Comparison of ENCODE assay signal across 19 cellular contexts in the genomic region with DNA sequence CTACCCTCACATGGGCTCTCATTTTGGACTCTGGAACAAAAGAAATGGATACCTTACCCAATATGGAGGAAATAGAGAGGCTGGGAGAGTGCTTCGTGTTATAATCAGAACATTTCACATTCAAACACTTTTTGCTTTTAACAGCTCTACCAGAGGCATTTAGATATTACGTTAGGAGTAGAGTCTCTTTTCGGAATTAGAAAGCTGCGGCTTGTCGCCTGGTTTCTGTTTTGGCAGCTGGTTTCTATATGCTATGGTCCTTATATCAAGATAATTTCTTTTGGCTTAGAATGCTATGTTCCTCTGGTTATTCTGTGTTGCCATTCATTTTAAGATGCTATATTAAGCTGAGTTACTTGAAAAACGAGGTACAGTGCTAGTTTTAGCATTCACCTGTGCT.
A peak's percentile ranks its signal among the peaks of the same experiment; 100 is the strongest.
DNase-seq lines count a peak whose midpoint lies in the region; ATAC-seq, FAIRE-seq and TF ChIP-seq lines count a peak whose summit lies in the region.
"Had no signal": no experiment of that assay in that cellular context is flagged by ENCODE, and none has a peak within 500 bp of the region (broad histone marks: within the 10 kb centered on the region; RNA-seq: fewer than 3 reads in every experiment).

No MANE protein-coding gene starts in this region.

- CTCF ChIA-PET in mammary epithelial cell (lab: Charles Lee; ENCODE audit: low non-redundant PET) (no interaction called here), H1 (lab: Charles Lee; ENCODE audit: partially characterized antibody) (interaction anchor here (0.8 kb wide), 1 partner anchor 314 kb away, joined by 3 read pairs; no protein-coding TSS in a partner anchor)

- no peak overlapping the region for H3K9ac ChIP-seq in mammary epithelial cell (ENCODE audit: insufficient read depth, low read length)
- no peak overlapping the region for H3K9ac ChIP-seq in H1 (replicated peaks in 1 of 4; ENCODE audit: extremely low read depth in 1 of 4, low read depth in 3 of 4, low read length in 3 of 4)

- TF ChIP-seq POLR2A in breast epithelium (IDR thresholded peaks at IDR 0.05): no peak
- TF ChIP-seq POLR2A in H1 (IDR thresholded peaks at IDR 0.05; ENCODE audit: control extremely low read depth in 1 of 2, low read depth in 2 of 2, low read length in 2 of 2): no peak

- H3K36me3 ChIP-seq in mammary epithelial cell (ENCODE audit: insufficient read depth, low read length) (no peaks in the 10 kb centered on the region), breast epithelium (no peaks in the 10 kb centered on the region), WERI-Rb-1 (no peaks in the 10 kb centered on the region), H1 (ENCODE audit: control insufficient read depth in 2 of 4, insufficient read depth in 4 of 4, low read length in 3 of 4) (no peaks in the 10 kb centered on the region)
- H3K36me3 ChIP-seq: BE2C had no signal

- in situ Hi-C loops in mammary epithelial cell (cut with MboI; ENCODE audit: low sequenced_read_pairs in 2 of 2): no loop called here

- H3K18ac ChIP-seq in H1 (ENCODE audit: extremely low read depth, low read length): no peak overlapping the region

- no peak for FAIRE-seq in H1 (lab: Jason Lieb, UNC)
- FAIRE-seq: A204.1, GM12892, GM18507 had no signal

- H3K27ac ChIP-seq in mammary epithelial cell (ENCODE audit: insufficient read depth, low read depth, low read length) (no peak overlapping the region), breast epithelium (no peak overlapping the region), WERI-Rb-1 (peak overlapping the region; percentile 56), H1 (ENCODE audit: low read depth, low read length) (no peak overlapping the region)

- POLR2A ChIA-PET in H1 (lab: Charles Lee; ENCODE audit: partially characterized antibody): no interaction called here

- no peaks in the 10 kb centered on the region for H4K20me1 ChIP-seq in mammary epithelial cell (ENCODE audit: insufficient read depth, low read length)
- H4K20me1 ChIP-seq in H1 (replicated peaks in 1 of 2; ENCODE audit: control insufficient read depth in 1 of 2, insufficient read depth in 2 of 2, low read length in 2 of 2): no peaks in the 10 kb centered on the region

- H3K4me2 ChIP-seq in mammary epithelial cell (ENCODE audit: insufficient read depth, low read depth, low read length): no peak overlapping the region
- no peak overlapping the region for H3K4me2 ChIP-seq in H1 (ENCODE audit: insufficient read depth in 1 of 2, low read depth in 2 of 2, low read length in 2 of 2)
- H3K4me2 ChIP-seq: GM23338 had no signal

- 97% methylated on average over 6 of the region's 6 CpGs for WGBS in mammary epithelial cell (ENCODE audit: low coverage, missing lambda C conversion rate)
- WGBS in H1 (ENCODE audit: extremely low coverage in 1 of 2, insufficient coverage in 1 of 2, insufficient read length in 1 of 2, insufficient replicate concordance in 2 of 2, low coverage in 1 of 2, low lambda C conversion rate in 2 of 2, missing lambda C conversion rate in 1 of 2), 2 experiments: 83% methylated on average over 6 of the region's 6 CpGs; no CpG with 5 or more reads in 1 of the 2 experiments

- H4K91ac ChIP-seq in H1 (replicated peaks; ENCODE audit: insufficient read length, low read length): no peak overlapping the region

- H2BK120ac ChIP-seq in H1 (replicated peaks; ENCODE audit: low read depth, low read length): no peak overlapping the region

- H2BK5ac ChIP-seq in H1 (ENCODE audit: low read depth, low read length): no peak overlapping the region

- no peaks in the 10 kb centered on the region for H3K79me1 ChIP-seq in H1 (ENCODE audit: low read depth, low read length)

- no peak overlapping the region for H3K14ac ChIP-seq in H1 (ENCODE audit: insufficient read length)

- H3K9me3 ChIP-seq in mammary epithelial cell (replicated peaks; ENCODE audit: insufficient read depth, low read length) (no peaks in the 10 kb centered on the region), breast epithelium (no peaks in the 10 kb centered on the region), WERI-Rb-1 (ENCODE audit: severe bottlenecking) (no peaks in the 10 kb centered on the region), H1 (ENCODE audit: insufficient read depth in 2 of 2, low read depth in 1 of 2, low read length in 1 of 2) (no peaks in the 10 kb centered on the region)
- H3K9me3 ChIP-seq: BE2C had no signal

- no peaks in the 10 kb centered on the region for H3K27me3 Mint-ChIP-seq in stimulated activated memory B cell treated with anti-CD40 and anti-IgM and Interleukin-4, amounts not matched to agents 10 μg/mL and 1 μg/mL and 100 μg/mL, for 72 hours
- H3K27me3 Mint-ChIP-seq in osteocyte (ENCODE audit: unreplicated experiment): peaks cover 31% of the 10 kb centered on the region

- no peak for TF ChIP-seq EP300 in H1 (IDR thresholded peaks at IDR 0.05; ENCODE audit: borderline replicate concordance in 1 of 2, low read depth in 2 of 2, low read length in 2 of 2)

- H4K8ac ChIP-seq in H1 (ENCODE audit: extremely low read depth, insufficient read depth, low read length): no peak overlapping the region

- H2BK12ac ChIP-seq in H1 (ENCODE audit: low read depth, low read length): no peak overlapping the region

- no peak overlapping the region for H2BK15ac ChIP-seq in H1 (ENCODE audit: low read length)

- no TSS peak for BruUV-seq in mammary epithelial cell (replicated peaks; lab: Mats Ljungman, UMichigan)

- no peak overlapping the region for H3K23ac ChIP-seq in H1 (ENCODE audit: insufficient read length)

- no peak for TF ChIP-seq RAD21 in H1 (IDR thresholded peaks at IDR 0.05 in 1 of 2, conservative IDR thresholded peaks at IDR 0.05 in 1 of 2; ENCODE audit: low read depth in 2 of 2, low read length in 2 of 2)

- H3K36me3 Mint-ChIP-seq in stimulated activated memory B cell treated with anti-CD40 and anti-IgM and Interleukin-4, amounts not matched to agents 10 μg/mL and 1 μg/mL and 100 μg/mL, for 72 hours: no peaks in the 10 kb centered on the region
- H3K36me3 Mint-ChIP-seq in osteocyte (ENCODE audit: unreplicated experiment): no peaks in the 10 kb centered on the region
- H3K36me3 Mint-ChIP-seq: CD4-positive, CD25-positive, alpha-beta regulatory T cell; CD8-positive, alpha-beta memory T cell had no signal

- no peaks in the 10 kb centered on the region for H3K27me3 ChIP-seq in mammary epithelial cell (ENCODE audit: insufficient read depth, low read length)
- H3K27me3 ChIP-seq in breast epithelium: no peaks in the 10 kb centered on the region
- H3K27me3 ChIP-seq in WERI-Rb-1 (ENCODE audit: insufficient read depth, low read depth, severe bottlenecking): no peaks in the 10 kb centered on the region
- H3K27me3 ChIP-seq in H1 (replicated peaks in 1 of 4; ENCODE audit: control insufficient read depth in 3 of 4, extremely low read depth in 1 of 4, insufficient read depth in 3 of 4, low read length in 3 of 4): no peaks in the 10 kb centered on the region
- H3K27me3 ChIP-seq: BE2C had no signal

- intact Hi-C loops in mammary epithelial cell (cut with micrococcal nuclease): no loop called here
- intact Hi-C loops in breast epithelium (cut with DNase I; ENCODE audit: low total_unique reads): no loop called here

- no peak overlapping the region for H2BK20ac ChIP-seq in H1 (ENCODE audit: low read length)

- H3K79me2 ChIP-seq in mammary epithelial cell (ENCODE audit: insufficient read depth, low read length): no peaks in the 10 kb centered on the region
- H3K79me2 ChIP-seq in H1 (ENCODE audit: control insufficient read depth in 1 of 2, insufficient read depth in 2 of 2, low read length in 2 of 2): no peaks in the 10 kb centered on the region

- H3K4me3 Mint-ChIP-seq in stimulated activated memory B cell treated with anti-CD40 and anti-IgM and Interleukin-4, amounts not matched to agents 10 μg/mL and 1 μg/mL and 100 μg/mL, for 72 hours: no peak overlapping the region
- no peak overlapping the region for H3K4me3 Mint-ChIP-seq in osteocyte (ENCODE audit: unreplicated experiment)
- H3K4me3 Mint-ChIP-seq: CD4-positive, CD25-positive, alpha-beta regulatory T cell; CD8-positive, alpha-beta memory T cell; GM23338 had no signal

- ATAC-seq in stimulated activated memory B cell treated with anti-CD40 and anti-IgM and Interleukin-4, amounts not matched to agents 10 μg/mL and 1 μg/mL and 100 μg/mL, for 72 hours: no peak
- ATAC-seq: GM23338 had no signal

- no peak overlapping the region for H2AK5ac ChIP-seq in H1 (ENCODE audit: low read depth, low read length)

- no peak for TF ChIP-seq CTCF in mammary epithelial cell (conservative IDR thresholded peaks at IDR 0.05 in 1 of 2, IDR thresholded peaks at IDR 0.05 in 1 of 2; ENCODE audit: extremely low read depth in 1 of 2, insufficient read depth in 1 of 2, low read depth in 1 of 2, low read length in 2 of 2)
- no peak for TF ChIP-seq CTCF in breast epithelium (IDR thresholded peaks at IDR 0.05)
- TF ChIP-seq CTCF in WERI-Rb-1 (IDR thresholded peaks at IDR 0.05; ENCODE audit: low read depth, low read length): no peak
- no peak for TF ChIP-seq CTCF in H1 (IDR thresholded peaks at IDR 0.05; ENCODE audit: control extremely low read depth in 1 of 3, insufficient read depth in 1 of 3, low read depth in 1 of 3, low read length in 3 of 3)
- TF ChIP-seq CTCF in osteocyte (IDR thresholded peaks at IDR 0.05): no peak

- H3K4me1 Mint-ChIP-seq in stimulated activated memory B cell treated with anti-CD40 and anti-IgM and Interleukin-4, amounts not matched to agents 10 μg/mL and 1 μg/mL and 100 μg/mL, for 72 hours: no peaks in the 10 kb centered on the region
- H3K4me1 Mint-ChIP-seq in osteocyte (ENCODE audit: unreplicated experiment): no peaks in the 10 kb centered on the region
- H3K4me1 Mint-ChIP-seq: CD4-positive, CD25-positive, alpha-beta regulatory T cell; CD8-positive, alpha-beta memory T cell had no signal

- no peak overlapping the region for H3K27ac Mint-ChIP-seq in stimulated activated memory B cell treated with anti-CD40 and anti-IgM and Interleukin-4, amounts not matched to agents 10 μg/mL and 1 μg/mL and 100 μg/mL, for 72 hours
- H3K27ac Mint-ChIP-seq in osteocyte (ENCODE audit: unreplicated experiment): no peak overlapping the region
- H3K27ac Mint-ChIP-seq: CD4-positive, CD25-positive, alpha-beta regulatory T cell; CD8-positive, alpha-beta memory T cell; GM23338 had no signal

- H3K4me3 ChIP-seq in mammary epithelial cell (replicated peaks in 1 of 3; ENCODE audit: insufficient read depth in 1 of 3, low read depth in 2 of 3, low read length in 3 of 3): no peak overlapping the region
- H3K4me3 ChIP-seq in breast epithelium: no peak overlapping the region
- H3K4me3 ChIP-seq in WERI-Rb-1 (ENCODE audit: low read depth, low read length): no peak overlapping the region
- no peak overlapping the region for H3K4me3 ChIP-seq in H1 (ENCODE audit: extremely low read depth in 1 of 4, insufficient read depth in 2 of 4, low read depth in 3 of 4, low read length in 4 of 4)
- H3K4me3 ChIP-seq: GM23338 had no signal

- H4K5ac ChIP-seq in H1 (ENCODE audit: insufficient read length, low read depth, low read length): no peak overlapping the region

- H3K23me2 ChIP-seq in H1 (ENCODE audit: low read depth, low read length): no peaks in the 10 kb centered on the region

- no peak for DNase-seq in mammary epithelial cell
- DNase-seq in breast epithelium (ENCODE audit: low spot score in 2 of 2): no peak
- no peak for DNase-seq in WERI-Rb-1
- DNase-seq in H1 (ENCODE audit: low read depth in 1 of 2, low spot score in 2 of 2): no peak
- no peak for DNase-seq in osteocyte (ENCODE audit: extremely low spot score, unreplicated experiment)
- no peak for DNase-seq in nucleus accumbens (lab: John Stamatoyannopoulos, UW)
- DNase-seq: ACHN; BE2C; CD4-positive, CD25-positive, alpha-beta regulatory T cell; CD8-positive, alpha-beta memory T cell; COR-L47; DMS53; GDM1; H7 had no signal

- dilution Hi-C loops in mammary epithelial cell (cut with HindIII; ENCODE audit: low sequenced_read_pairs): no loop called here

- H3K4me1 ChIP-seq in mammary epithelial cell (ENCODE audit: insufficient read depth, low read length): peaks cover 12% of the 10 kb centered on the region
- no peaks in the 10 kb centered on the region for H3K4me1 ChIP-seq in breast epithelium
- H3K4me1 ChIP-seq in H1 (replicated peaks in 1 of 4; ENCODE audit: control insufficient read depth in 3 of 4, insufficient read depth in 4 of 4, low read length in 3 of 4): peaks cover 0 to 3% (median 0%) of the 10 kb centered on the region in 4 experiments; a peak in 2 of 7 replicates
- H3K4me1 ChIP-seq: BE2C had no signal

- H3K9me3 Mint-ChIP-seq in stimulated activated memory B cell treated with anti-CD40 and anti-IgM and Interleukin-4, amounts not matched to agents 10 μg/mL and 1 μg/mL and 100 μg/mL, for 72 hours: no peaks in the 10 kb centered on the region
- H3K9me3 Mint-ChIP-seq in osteocyte (ENCODE audit: unreplicated experiment): no peaks in the 10 kb centered on the region
- H3K9me3 Mint-ChIP-seq: CD8-positive, alpha-beta memory T cell; GM23338 had no signal

- peak overlapping the region; percentile 42 for H2AFZ ChIP-seq in mammary epithelial cell (ENCODE audit: low read depth, low read length)
- peak overlapping the region; percentile 5; the same call in 1 of the 2 replicates for H2AFZ ChIP-seq in H1 (ENCODE audit: low read length)
- H2AFZ ChIP-seq: GM23338 had no signal

- no peak overlapping the region for H3K56ac ChIP-seq in H1 (replicated peaks; ENCODE audit: insufficient read length, low read depth, low read length)

- H3K4ac ChIP-seq in H1 (replicated peaks; ENCODE audit: insufficient read length, low read depth, low read length): no peak overlapping the region
